39 cellular contexts compared by ENCODE assay signal in genomic region chr21:16156841-16157240, GRCh38.
"Had no signal": no experiment of that assay in that cellular context is flagged by ENCODE, and none has a peak within 500 bp of the region (broad histone marks: within the 10 kb centered on the region; RNA-seq: fewer than 3 reads in every experiment).

No MANE protein-coding gene starts in this region.

- H3K36me3 Mint-ChIP-seq: activated CD8-positive, alpha-beta memory T cell treated with anti-CD3 and anti-CD28 coated beads, Interleukin-2, amount 10 ng/mL, durations not matched to agents 7 days and 5 days; activated naive CD4-positive, alpha-beta T cell treated with anti-CD3 and anti-CD28 coated beads, Interleukin-2, amount 10 ng/mL, durations not matched to agents 7 days and 5 days; activated naive CD4-positive, alpha-beta T cell treated with anti-CD3 and anti-CD28 coated beads, Interleukin-2, amount 50 U/mL, for 24 hours; activated naive CD8-positive, alpha-beta T cell; activated naive CD8-positive, alpha-beta T cell treated with anti-CD3 and anti-CD28 coated beads, Interleukin-2, amount 10 ng/mL, durations not matched to agents 7 days and 5 days; WTC11 had no signal

- H3K9me3 ChIP-seq: ascending aorta had no signal

- H3K27me3 ChIP-seq: ascending aorta, cardiac muscle cell had no signal

- H3K4me1 ChIP-seq: ascending aorta had no signal

- H3K36me3 ChIP-seq: ascending aorta, cardiac muscle cell, WERI-Rb-1 had no signal

- H3K27ac Mint-ChIP-seq: activated CD4-positive, alpha-beta memory T cell treated with anti-CD3 and anti-CD28 coated beads, Interleukin-2, amount 10 ng/mL, durations not matched to agents 7 days and 5 days; activated CD4-positive, alpha-beta T cell treated with anti-CD3 and anti-CD28 coated beads for 36 hours; activated CD4-positive, alpha-beta T cell treated with anti-CD3 and anti-CD28 coated beads, Interleukin-2, amount 10 ng/mL, durations not matched to agents 7 days and 5 days; activated CD8-positive, alpha-beta memory T cell treated with anti-CD3 and anti-CD28 coated beads, Interleukin-2, amount 10 ng/mL, durations not matched to agents 7 days and 5 days; activated CD8-positive, alpha-beta T cell treated with anti-CD3 and anti-CD28 coated beads, Interleukin-2, amount 10 ng/mL, durations not matched to agents 7 days and 5 days; activated naive CD4-positive, alpha-beta T cell treated with anti-CD3 and anti-CD28 coated beads, Interleukin-2, amount 10 ng/mL, durations not matched to agents 7 days and 5 days; activated naive CD4-positive, alpha-beta T cell treated with anti-CD3 and anti-CD28 coated beads, Interleukin-2, amount 50 U/mL, for 24 hours; activated naive CD8-positive, alpha-beta T cell; activated naive CD8-positive, alpha-beta T cell treated with anti-CD3 and anti-CD28 coated beads, Interleukin-2, amount 10 ng/mL, durations not matched to agents 7 days and 5 days; activated naive CD8-positive, alpha-beta T cell treated with anti-CD3 and anti-CD28 coated beads, Interleukin-2, amount 50 U/mL, for 24 hours; activated T-cell treated with anti-CD3 and anti-CD28 coated beads, Interleukin-2, amount 50 U/mL, for 24 hours; activated T-helper 2 cell treated with anti-CD3 and anti-CD28 coated beads, Interferon-gamma antibody, Interleukin-2, Interleukin-4, amounts not matched to agents 10 μg/mL and 5 μg/mL and 100 μg/mL, durations not matched to agents 14 hours and 24 hours and 36 hours; T-helper 1 cell treated with Interleukin-12 subunit alpha and Interleukin-12 subunit beta and Interleukin-4 antibody, amounts not matched to agents 30 μg/mL and 1 μg/mL, for 36 hours; T-helper 2 cell treated with Interferon-gamma antibody and Interleukin-4, amounts not matched to agents 5 μg/mL and 100 μg/mL, for 36 hours; WTC11 had no signal

- ATAC-seq: activated CD4-positive, alpha-beta T cell treated with anti-CD3 and anti-CD28 coated beads for 36 hours; activated CD4-positive, CD25-positive, alpha-beta regulatory T cell treated with anti-CD3 and anti-CD28 coated beads, Interleukin-2, amount 50 U/mL, for 24 hours; activated CD8-positive, alpha-beta memory T cell treated with anti-CD3 and anti-CD28 coated beads, Interleukin-2, amount 10 ng/mL, durations not matched to agents 7 days and 5 days; activated CD8-positive, alpha-beta T cell treated with anti-CD3 and anti-CD28 coated beads, Interleukin-2, amount 10 ng/mL, durations not matched to agents 7 days and 5 days; activated naive CD8-positive, alpha-beta T cell treated with anti-CD3 and anti-CD28 coated beads, Interleukin-2, amount 50 U/mL, for 24 hours; WTC11 had no signal

- H3K27me3 Mint-ChIP-seq: activated CD4-positive, alpha-beta memory T cell treated with anti-CD3 and anti-CD28 coated beads, Interleukin-2, amount 10 ng/mL, durations not matched to agents 7 days and 5 days; activated CD4-positive, alpha-beta T cell treated with anti-CD3 and anti-CD28 coated beads for 36 hours; activated CD4-positive, alpha-beta T cell treated with anti-CD3 and anti-CD28 coated beads, Interleukin-2, amount 10 ng/mL, durations not matched to agents 7 days and 5 days; activated CD8-positive, alpha-beta memory T cell treated with anti-CD3 and anti-CD28 coated beads, Interleukin-2, amount 10 ng/mL, durations not matched to agents 7 days and 5 days; activated naive CD4-positive, alpha-beta T cell treated with anti-CD3 and anti-CD28 coated beads, Interleukin-2, amount 10 ng/mL, durations not matched to agents 7 days and 5 days; activated naive CD4-positive, alpha-beta T cell treated with anti-CD3 and anti-CD28 coated beads, Interleukin-2, amount 50 U/mL, for 24 hours; activated naive CD8-positive, alpha-beta T cell; activated naive CD8-positive, alpha-beta T cell treated with anti-CD3 and anti-CD28 coated beads, Interleukin-2, amount 10 ng/mL, durations not matched to agents 7 days and 5 days; activated T-cell treated with anti-CD3 and anti-CD28 coated beads, Interleukin-2, amount 50 U/mL, for 24 hours; brain; central memory CD8-positive, alpha-beta T cell had no signal

- H3K4me3 Mint-ChIP-seq: activated CD4-positive, alpha-beta memory T cell treated with anti-CD3 and anti-CD28 coated beads, Interleukin-2, amount 10 ng/mL, durations not matched to agents 7 days and 5 days; activated CD4-positive, alpha-beta T cell treated with anti-CD3 and anti-CD28 coated beads for 36 hours; activated CD4-positive, alpha-beta T cell treated with anti-CD3 and anti-CD28 coated beads, Interleukin-2, amount 10 ng/mL, durations not matched to agents 7 days and 5 days; activated CD8-positive, alpha-beta memory T cell treated with anti-CD3 and anti-CD28 coated beads, Interleukin-2, amount 10 ng/mL, durations not matched to agents 7 days and 5 days; activated CD8-positive, alpha-beta T cell treated with anti-CD3 and anti-CD28 coated beads, Interleukin-2, amount 10 ng/mL, durations not matched to agents 7 days and 5 days; activated naive CD4-positive, alpha-beta T cell treated with anti-CD3 and anti-CD28 coated beads, Interleukin-2, amount 10 ng/mL, durations not matched to agents 7 days and 5 days; activated naive CD4-positive, alpha-beta T cell treated with anti-CD3 and anti-CD28 coated beads, Interleukin-2, amount 50 U/mL, for 24 hours; activated naive CD8-positive, alpha-beta T cell; activated naive CD8-positive, alpha-beta T cell treated with anti-CD3 and anti-CD28 coated beads, Interleukin-2, amount 10 ng/mL, durations not matched to agents 7 days and 5 days; activated naive CD8-positive, alpha-beta T cell treated with anti-CD3 and anti-CD28 coated beads, Interleukin-2, amount 50 U/mL, for 24 hours; activated T-cell treated with anti-CD3 and anti-CD28 coated beads, Interleukin-2, amount 50 U/mL, for 24 hours; brain; central memory CD8-positive, alpha-beta T cell; T-helper 1 cell treated with Interleukin-12 subunit alpha and Interleukin-12 subunit beta and Interleukin-4 antibody, amounts not matched to agents 30 μg/mL and 1 μg/mL, for 36 hours; T-helper 2 cell treated with Interferon-gamma antibody and Interleukin-4, amounts not matched to agents 5 μg/mL and 100 μg/mL, for 36 hours; WTC11 had no signal

- DNase-seq: activated CD4-positive, alpha-beta memory T cell treated with anti-CD3 and anti-CD28 coated beads, Interleukin-2, amount 10 ng/mL, durations not matched to agents 7 days and 5 days; activated CD4-positive, alpha-beta T cell treated with anti-CD3 and anti-CD28 coated beads for 1 hour; activated CD4-positive, alpha-beta T cell treated with anti-CD3 and anti-CD28 coated beads for 36 hours; activated CD4-positive, alpha-beta T cell treated with anti-CD3 and anti-CD28 coated beads for 48 hours; activated CD4-positive, alpha-beta T cell treated with anti-CD3 and anti-CD28 coated beads, Interleukin-2, amount 10 ng/mL, durations not matched to agents 7 days and 5 days; activated CD4-positive, alpha-beta T cell treated with anti-CD3 and anti-CD28 coated beads, Interleukin-2, amount 50 U/mL, for 48 hours; activated CD4-positive, CD25-positive, alpha-beta regulatory T cell; activated CD8-positive, alpha-beta memory T cell treated with anti-CD3 and anti-CD28 coated beads for 24 hours; activated CD8-positive, alpha-beta memory T cell treated with anti-CD3 and anti-CD28 coated beads, Interleukin-2, amount 10 ng/mL, durations not matched to agents 7 days and 5 days; activated CD8-positive, alpha-beta memory T cell treated with anti-CD3 and anti-CD28 coated beads, Interleukin-2, amount 50 U/mL, for 48 hours; activated CD8-positive, alpha-beta T cell treated with anti-CD3 and anti-CD28 coated beads, Interleukin-2, amount 10 ng/mL, durations not matched to agents 7 days and 5 days; activated effector memory CD4-positive, alpha-beta T cell treated with Interleukin-2 at 50 U/mL for 16 hours; activated gamma-delta T cell; activated naive CD4-positive, alpha-beta T cell treated with anti-CD3 and anti-CD28 coated beads, Interleukin-2, amount 10 ng/mL, durations not matched to agents 7 days and 5 days; activated naive CD4-positive, alpha-beta T cell treated with Interleukin-2 at 50 U/mL for 16 hours; activated naive CD8-positive, alpha-beta T cell treated with anti-CD3 and anti-CD28 coated beads, Interleukin-2, amount 10 ng/mL, durations not matched to agents 7 days and 5 days; activated naive CD8-positive, alpha-beta T cell treated with anti-CD3 and anti-CD28 coated beads, Interleukin-2, amount 50 U/mL, for 24 hours; activated T-cell treated with anti-CD3 and anti-CD28 coated beads, Interleukin-2, amount 50 U/mL, for 24 hours; activated T-cell treated with anti-CD3 and anti-CD28 coated beads, Interleukin-2, amount 50 U/mL, for 48 hours; amygdala; anterior cingulate cortex; caudate nucleus; cerebellar nuclear complex; T-helper 2 cell; T-helper 9 cell; WERI-Rb-1 had no signal

- H3K27ac ChIP-seq: ascending aorta, cardiac muscle cell, WERI-Rb-1 had no signal

- H3K9me3 Mint-ChIP-seq: activated CD4-positive, alpha-beta memory T cell treated with anti-CD3 and anti-CD28 coated beads, Interleukin-2, amount 10 ng/mL, durations not matched to agents 7 days and 5 days; activated CD4-positive, alpha-beta T cell treated with anti-CD3 and anti-CD28 coated beads, Interleukin-2, amount 10 ng/mL, durations not matched to agents 7 days and 5 days; activated naive CD4-positive, alpha-beta T cell treated with anti-CD3 and anti-CD28 coated beads, Interleukin-2, amount 10 ng/mL, durations not matched to agents 7 days and 5 days; activated naive CD4-positive, alpha-beta T cell treated with anti-CD3 and anti-CD28 coated beads, Interleukin-2, amount 50 U/mL, for 24 hours; activated naive CD8-positive, alpha-beta T cell treated with anti-CD3 and anti-CD28 coated beads, Interleukin-2, amount 10 ng/mL, durations not matched to agents 7 days and 5 days; activated T-cell treated with anti-CD3 and anti-CD28 coated beads, Interleukin-2, amount 50 U/mL, for 24 hours; activated T-helper 2 cell treated with anti-CD3 and anti-CD28 coated beads, Interferon-gamma antibody, Interleukin-2, Interleukin-4, amounts not matched to agents 10 μg/mL and 5 μg/mL and 100 μg/mL, durations not matched to agents 14 hours and 24 hours and 36 hours; central memory CD8-positive, alpha-beta T cell; T-helper 1 cell treated with Interleukin-12 subunit alpha and Interleukin-12 subunit beta and Interleukin-4 antibody, amounts not matched to agents 30 μg/mL and 1 μg/mL, for 36 hours; T-helper 2 cell treated with Interferon-gamma antibody and Interleukin-4, amounts not matched to agents 5 μg/mL and 100 μg/mL, for 36 hours; WTC11 had no signal

- FAIRE-seq: bronchial epithelial cell, TTC549 had no signal

- H3K4me1 Mint-ChIP-seq: activated CD4-positive, alpha-beta memory T cell treated with anti-CD3 and anti-CD28 coated beads, Interleukin-2, amount 10 ng/mL, durations not matched to agents 7 days and 5 days; activated CD4-positive, alpha-beta T cell treated with anti-CD3 and anti-CD28 coated beads for 36 hours; activated CD4-positive, alpha-beta T cell treated with anti-CD3 and anti-CD28 coated beads, Interleukin-2, amount 10 ng/mL, durations not matched to agents 7 days and 5 days; activated CD8-positive, alpha-beta memory T cell treated with anti-CD3 and anti-CD28 coated beads, Interleukin-2, amount 10 ng/mL, durations not matched to agents 7 days and 5 days; activated naive CD4-positive, alpha-beta T cell treated with anti-CD3 and anti-CD28 coated beads, Interleukin-2, amount 10 ng/mL, durations not matched to agents 7 days and 5 days; activated naive CD4-positive, alpha-beta T cell treated with anti-CD3 and anti-CD28 coated beads, Interleukin-2, amount 50 U/mL, for 24 hours; activated naive CD8-positive, alpha-beta T cell treated with anti-CD3 and anti-CD28 coated beads, Interleukin-2, amount 10 ng/mL, durations not matched to agents 7 days and 5 days; activated naive CD8-positive, alpha-beta T cell treated with anti-CD3 and anti-CD28 coated beads, Interleukin-2, amount 50 U/mL, for 24 hours; central memory CD8-positive, alpha-beta T cell had no signal

- H3K4me3 ChIP-seq: ascending aorta, cardiac muscle cell had no signal
